ENCODE assay signal across 8 cellular contexts in genomic region chr12:120292661-120293531, GRCh38. TPM values are rescaled to one million over a fixed set of nuclear protein-coding genes. Genes with fewer than 3 reads are reported as not detected.
DNase-seq lines count a peak whose midpoint lies in the region; ATAC-seq and TF ChIP-seq lines count a peak whose summit lies in the region.

RNU4-1 (minus strand) TSS chr12:120293237.

- H3K4me3 ChIP-seq in fibroblast of the aortic adventitia (ENCODE audit: low read depth, low read length): peak within 1 kb of the TSS; percentile 66

- no peaks in the 10 kb centered on the region for H3K36me3 Mint-ChIP-seq in activated T-helper 1 cell treated with anti-CD3 and anti-CD28 coated beads, Interleukin-12 subunit alpha, Interleukin-12 subunit beta, Interleukin-2, Interleukin-4 antibody, amounts not matched to agents 30 ng/mL and 10 ng/mL and 1 ng/mL, durations not matched to agents 14 hours and 24 hours and 36 hours (ENCODE audit: low read depth)
- no peaks in the 10 kb centered on the region for H3K36me3 Mint-ChIP-seq in natural killer cell treated with Interleukin-12 subunit alpha and Interleukin-12 subunit beta and Interleukin-15 and Interleukin-18, amount 100 ng/mL, for 72 hours

- peak; percentile 44 for ATAC-seq in GM21723 (IDR thresholded peaks at IDR 0.05; ENCODE audit: unreplicated experiment)
- peak; percentile 59 to 71 for ATAC-seq in natural killer cell treated with Interleukin-12 subunit alpha and Interleukin-12 subunit beta and Interleukin-15 and Interleukin-18, amount 100 ng/mL, for 72 hours
- peak; percentile 71 for ATAC-seq in stimulated activated naive CD8-positive, alpha-beta T cell treated with anti-CD3 and anti-CD28 coated beads, Interleukin-15, Interleukin-2, amounts not matched to agents 100 U/mL and 50 U/mL, for 24 hours

- intact Hi-C loops in activated T-helper 1 cell treated with anti-CD3 and anti-CD28 coated beads, Interleukin-12 subunit alpha, Interleukin-12 subunit beta, Interleukin-2, Interleukin-4 antibody, amounts not matched to agents 30 ng/mL and 10 ng/mL and 1 ng/mL, durations not matched to agents 14 hours and 24 hours and 36 hours (cut with micrococcal nuclease): loop anchor here (1.0 to 5.0 kb wide), 4 partner anchors 9 to 286 kb away; partner anchors contain the start of genes DYNLL1 and SIRT4

- no peaks in the 10 kb centered on the region for H3K4me1 Mint-ChIP-seq in activated T-helper 1 cell treated with anti-CD3 and anti-CD28 coated beads, Interleukin-12 subunit alpha, Interleukin-12 subunit beta, Interleukin-2, Interleukin-4 antibody, amounts not matched to agents 30 ng/mL and 10 ng/mL and 1 ng/mL, durations not matched to agents 14 hours and 24 hours and 36 hours (ENCODE audit: low read depth)
- H3K4me1 Mint-ChIP-seq in natural killer cell treated with Interleukin-12 subunit alpha and Interleukin-12 subunit beta and Interleukin-15 and Interleukin-18, amount 100 ng/mL, for 72 hours (ENCODE audit: low read depth in 2 of 2): peaks cover 5 to 7% of the 10 kb centered on the region in 2 donors

- peaks cover 12% of the 10 kb centered on the region for H3K27me3 Mint-ChIP-seq in activated T-helper 1 cell treated with anti-CD3 and anti-CD28 coated beads, Interleukin-12 subunit alpha, Interleukin-12 subunit beta, Interleukin-2, Interleukin-4 antibody, amounts not matched to agents 30 ng/mL and 10 ng/mL and 1 ng/mL, durations not matched to agents 14 hours and 24 hours and 36 hours (ENCODE audit: insufficient read depth)
- no peaks in the 10 kb centered on the region for H3K27me3 Mint-ChIP-seq in natural killer cell treated with Interleukin-12 subunit alpha and Interleukin-12 subunit beta and Interleukin-15 and Interleukin-18, amount 100 ng/mL, for 72 hours

- TF ChIP-seq CTCF in fibroblast of the aortic adventitia (IDR thresholded peaks at IDR 0.05; ENCODE audit: insufficient read depth, low read length): no peak

- DNase-seq in DMS153 (lab: John Stamatoyannopoulos, UW) (peak; percentile 74), LHCN-M2 (ENCODE audit: low read depth) (peak; percentile 97), RPMI8226 (peak; percentile 90), fibroblast of the aortic adventitia (ENCODE audit: low read depth) (peak; percentile 92)
- peak; percentile 74 for DNase-seq in activated T-helper 1 cell treated with anti-CD3 and anti-CD28 coated beads, Interleukin-12 subunit alpha, Interleukin-12 subunit beta, Interleukin-2, Interleukin-4 antibody, amounts not matched to agents 30 ng/mL and 10 ng/mL and 1 ng/mL, durations not matched to agents 14 hours and 24 hours and 36 hours (ENCODE audit: low spot score)
- peak; percentile 77 for DNase-seq in natural killer cell treated with Interleukin-12 subunit alpha and Interleukin-12 subunit beta and Interleukin-15 and Interleukin-18, amount 100 ng/mL, for 72 hours (ENCODE audit: low spot score)
- DNase-seq in stimulated activated naive CD8-positive, alpha-beta T cell treated with anti-CD3 and anti-CD28 coated beads, Interleukin-15, Interleukin-2, amounts not matched to agents 100 U/mL and 50 U/mL, for 24 hours: peak; percentile 81

- H3K27ac Mint-ChIP-seq in activated T-helper 1 cell treated with anti-CD3 and anti-CD28 coated beads, Interleukin-12 subunit alpha, Interleukin-12 subunit beta, Interleukin-2, Interleukin-4 antibody, amounts not matched to agents 30 ng/mL and 10 ng/mL and 1 ng/mL, durations not matched to agents 14 hours and 24 hours and 36 hours: no peak within 1 kb of the TSS
- no peak within 1 kb of the TSS for H3K27ac Mint-ChIP-seq in natural killer cell treated with Interleukin-12 subunit alpha and Interleukin-12 subunit beta and Interleukin-15 and Interleukin-18, amount 100 ng/mL, for 72 hours

- H3K4me3 Mint-ChIP-seq in activated T-helper 1 cell treated with anti-CD3 and anti-CD28 coated beads, Interleukin-12 subunit alpha, Interleukin-12 subunit beta, Interleukin-2, Interleukin-4 antibody, amounts not matched to agents 30 ng/mL and 10 ng/mL and 1 ng/mL, durations not matched to agents 14 hours and 24 hours and 36 hours: no peak within 1 kb of the TSS
- H3K4me3 Mint-ChIP-seq in natural killer cell treated with Interleukin-12 subunit alpha and Interleukin-12 subunit beta and Interleukin-15 and Interleukin-18, amount 100 ng/mL, for 72 hours: no peak within 1 kb of the TSS

- H3K9me3 Mint-ChIP-seq in activated T-helper 1 cell treated with anti-CD3 and anti-CD28 coated beads, Interleukin-12 subunit alpha, Interleukin-12 subunit beta, Interleukin-2, Interleukin-4 antibody, amounts not matched to agents 30 ng/mL and 10 ng/mL and 1 ng/mL, durations not matched to agents 14 hours and 24 hours and 36 hours: no peaks in the 10 kb centered on the region
- H3K9me3 Mint-ChIP-seq in natural killer cell treated with Interleukin-12 subunit alpha and Interleukin-12 subunit beta and Interleukin-15 and Interleukin-18, amount 100 ng/mL, for 72 hours: no peaks in the 10 kb centered on the region

RNA-seq across cellular contexts. Expression of gene RNU4-1, which starts in this region (rescaled TPM):
- total RNA-seq in LHCN-M2 (2014; rRNA removed): under 0.01 TPM in 1 of 2 replicates, not detected in the other
- polyA plus RNA-seq in LHCN-M2 (2012): 43.7 TPM
- 2,369 and 3,474 TPM in 2 replicates for total RNA-seq in activated T-helper 1 cell treated with anti-CD3 and anti-CD28 coated beads, Interleukin-12 subunit alpha, Interleukin-12 subunit beta, Interleukin-2, Interleukin-4 antibody, amounts not matched to agents 30 ng/mL and 10 ng/mL and 1 ng/mL, durations not matched to agents 14 hours and 24 hours and 36 hours
- under 0.01 TPM in 2 replicates for total RNA-seq in fibroblast of the aortic adventitia (ENCODE audit: low replicate concordance)
- total RNA-seq in natural killer cell treated with Interleukin-12 subunit alpha and Interleukin-12 subunit beta and Interleukin-15 and Interleukin-18, amount 100 ng/mL, for 72 hours: 1,000 to 10,000 TPM; 1,386 to 2,161 TPM

Comparison
In these comparisons a context has a peak if more than half of its experiments do, and no peak if none do; other contexts are left out.
1. Peak in every context shown above with its lines: DNase-seq, ATAC-seq and H3K4me3 ChIP-seq.
2. RNA of gene RNU4-1 (total RNA-seq): 2,369 to 3,474 TPM in activated T-helper 1 cell treated with anti-CD3 and anti-CD28 coated beads, Interleukin-12 subunit alpha, Interleukin-12 subunit beta, Interleukin-2, Interleukin-4 antibody, amounts not matched to agents 30 ng/mL and 10 ng/mL and 1 ng/mL, durations not matched to agents 14 hours and 24 hours and 36 hours and 1,386 to 2,161 TPM in natural killer cell treated with Interleukin-12 subunit alpha and Interleukin-12 subunit beta and Interleukin-15 and Interleukin-18, amount 100 ng/mL, for 72 hours; under 0.01 TPM in LHCN-M2 and under 0.01 TPM in fibroblast of the aortic adventitia; every median in the first group is over 1,000 times any median in the second.
3. Peak in DNase-seq and H3K4me3 ChIP-seq in fibroblast of the aortic adventitia; RNA of the gene not detected or under 1 TPM.